In the genomic region with DNA sequence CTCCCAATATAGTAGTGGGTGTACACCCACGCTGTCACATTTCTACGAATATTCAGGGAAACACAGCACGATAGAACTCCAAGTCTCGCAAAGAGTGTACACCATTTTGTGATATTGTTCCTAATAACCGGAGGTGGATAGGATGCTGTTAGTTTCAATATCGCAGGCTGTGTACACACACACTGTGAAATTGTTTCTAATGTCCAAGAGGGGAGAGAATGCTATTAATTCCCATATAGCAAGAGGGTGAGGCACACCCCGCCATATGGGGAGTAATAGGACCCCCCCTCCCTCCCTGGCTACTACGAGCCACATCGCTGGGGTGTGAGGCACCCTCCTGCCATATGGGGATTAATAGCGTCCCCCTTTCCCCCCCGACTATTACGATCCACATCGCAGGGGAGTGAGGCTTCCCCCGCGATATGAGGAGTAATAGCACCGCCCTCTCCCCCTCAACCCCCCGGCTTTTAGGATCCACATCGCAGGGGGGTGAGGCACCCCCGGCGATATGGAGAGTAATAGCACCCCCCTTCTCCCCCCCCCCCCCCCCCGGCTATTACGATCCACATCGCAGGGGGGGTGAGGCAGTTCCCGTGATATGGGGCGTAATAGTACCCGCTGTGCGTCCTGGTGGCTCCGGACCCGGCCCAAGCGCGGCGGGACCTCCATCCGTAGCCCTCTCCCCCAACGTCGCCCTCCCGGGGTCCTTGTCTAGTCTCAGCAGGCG, we compare ENCODE assay signal across 1 cellular context.
TF ChIP-seq lines count a peak whose summit lies in the region.

No MANE protein-coding gene starts in this region.

TF ChIP-seq in HEK293, 187 proteins besides CTCF, POLR2A, EP300 and RAD21 (continued from another document):
- TF ChIP-seq, protein P1, sequence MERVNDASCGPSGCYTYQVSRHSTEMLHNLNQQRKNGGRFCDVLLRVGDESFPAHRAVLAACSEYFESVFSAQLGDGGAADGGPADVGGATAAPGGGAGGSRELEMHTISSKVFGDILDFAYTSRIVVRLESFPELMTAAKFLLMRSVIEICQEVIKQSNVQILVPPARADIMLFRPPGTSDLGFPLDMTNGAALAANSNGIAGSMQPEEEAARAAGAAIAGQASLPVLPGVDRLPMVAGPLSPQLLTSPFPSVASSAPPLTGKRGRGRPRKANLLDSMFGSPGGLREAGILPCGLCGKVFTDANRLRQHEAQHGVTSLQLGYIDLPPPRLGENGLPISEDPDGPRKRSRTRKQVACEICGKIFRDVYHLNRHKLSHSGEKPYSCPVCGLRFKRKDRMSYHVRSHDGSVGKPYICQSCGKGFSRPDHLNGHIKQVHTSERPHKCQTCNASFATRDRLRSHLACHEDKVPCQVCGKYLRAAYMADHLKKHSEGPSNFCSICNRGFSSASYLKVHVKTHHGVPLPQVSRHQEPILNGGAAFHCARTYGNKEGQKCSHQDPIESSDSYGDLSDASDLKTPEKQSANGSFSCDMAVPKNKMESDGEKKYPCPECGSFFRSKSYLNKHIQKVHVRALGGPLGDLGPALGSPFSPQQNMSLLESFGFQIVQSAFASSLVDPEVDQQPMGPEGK (tag by site-specific recombination; IDR thresholded peaks at IDR 0.05), result peak; percentile 13; the same call in 1 of the 2 replicates
- 0 out of 2 replicates have a peak, but pooled peaks have one; percentile 20 for TF ChIP-seq ZNF423 (tag by site-specific recombination; IDR thresholded peaks at IDR 0.05)
